ENCODE assay signal across 14 cellular contexts in genomic region chrX:10159069-10159468, GRCh38. TPM values are rescaled to one million over a fixed set of nuclear protein-coding genes. Genes with fewer than 3 reads are reported as not detected.
DNase-seq lines count a peak whose midpoint lies in the region; ATAC-seq and TF ChIP-seq lines count a peak whose summit lies in the region.
"Had no signal": no experiment of that assay in that cellular context is flagged by ENCODE, and none has a peak within 500 bp of the region (broad histone marks: within the 10 kb centered on the region; RNA-seq: fewer than 3 reads in every experiment).

No MANE protein-coding gene starts in this region.

- no peak for TF ChIP-seq CTCF in SU-DHL-6 (IDR thresholded peaks at IDR 0.05; ENCODE audit: insufficient read depth, low read length, poor library complexity, severe bottlenecking)
- TF ChIP-seq CTCF in glutamatergic neuron (IDR thresholded peaks at IDR 0.05; ENCODE audit: partially characterized antibody, unreplicated experiment), result no peak
- TF ChIP-seq CTCF in smooth muscle cell (IDR thresholded peaks at IDR 0.05; ENCODE audit: borderline replicate concordance, insufficient read depth, poor library complexity, severe bottlenecking), result no peak

- H3K4me3 Mint-ChIP-seq in glutamatergic neuron (ENCODE audit: unreplicated experiment), result peak overlapping the region; percentile 93
- H3K4me3 Mint-ChIP-seq: activated naive CD4-positive, alpha-beta T cell treated with anti-CD3 and anti-CD28 coated beads, Interleukin-2, amount 10 ng/mL, durations not matched to agents 7 days and 5 days had no signal

- peaks cover 22% of the 10 kb centered on the region for H3K4me1 ChIP-seq in smooth muscle cell (ENCODE audit: low read depth)

- peaks cover 9% of the 10 kb centered on the region for H3K9me3 Mint-ChIP-seq in glutamatergic neuron (ENCODE audit: unreplicated experiment)
- H3K9me3 Mint-ChIP-seq: activated naive CD4-positive, alpha-beta T cell treated with anti-CD3 and anti-CD28 coated beads, Interleukin-2, amount 10 ng/mL, durations not matched to agents 7 days and 5 days had no signal

- H3K27ac Mint-ChIP-seq in glutamatergic neuron (ENCODE audit: unreplicated experiment), result peak overlapping the region; percentile 95
- H3K27ac Mint-ChIP-seq: activated naive CD4-positive, alpha-beta T cell treated with anti-CD3 and anti-CD28 coated beads, Interleukin-2, amount 10 ng/mL, durations not matched to agents 7 days and 5 days had no signal

- H3K36me3 Mint-ChIP-seq in glutamatergic neuron (ENCODE audit: unreplicated experiment), result no peaks in the 10 kb centered on the region
- H3K36me3 Mint-ChIP-seq: activated naive CD4-positive, alpha-beta T cell treated with anti-CD3 and anti-CD28 coated beads, Interleukin-2, amount 10 ng/mL, durations not matched to agents 7 days and 5 days had no signal

- H4K20me1 ChIP-seq in SU-DHL-6 (ENCODE audit: low read depth, low read length) (no peaks in the 10 kb centered on the region), smooth muscle cell (ENCODE audit: low read depth) (no peaks in the 10 kb centered on the region)

- H2AFZ ChIP-seq in SU-DHL-6 (ENCODE audit: low read depth, low read length, severe bottlenecking), result no peak overlapping the region
- no peak overlapping the region for H2AFZ ChIP-seq in smooth muscle cell (ENCODE audit: low read depth)

- H3K4me1 Mint-ChIP-seq in glutamatergic neuron (ENCODE audit: low read depth, unreplicated experiment), result peaks cover 20% of the 10 kb centered on the region

- 37% methylated on average over 9 of the region's 9 CpGs for whole genome bisulfite sequencing in smooth muscle cell (ENCODE audit: low lambda C conversion rate)

- peaks cover 8% of the 10 kb centered on the region for H3K27me3 Mint-ChIP-seq in glutamatergic neuron (ENCODE audit: unreplicated experiment)

- H3K4me3 ChIP-seq in SU-DHL-6 (ENCODE audit: insufficient read depth, low read length, poor library complexity, severe bottlenecking) (no peak overlapping the region), smooth muscle cell (peak overlapping the region; percentile 41)

- DNase-seq in NCI-H1105 treated with DMSO at 0.1 percent for 48 hours (lab: John Stamatoyannopoulos, UW) (peak; percentile 52), NCI-H1105 (lab: John Stamatoyannopoulos, UW) (no peak), glutamatergic neuron (peak; percentile 25), smooth muscle cell (lab: John Stamatoyannopoulos, UW; ENCODE audit: unreplicated experiment) (no peak), SKM-1 treated with dmso at 0.1 percent for 144 hours (lab: John Stamatoyannopoulos, UW; ENCODE audit: unreplicated experiment) (no peak), NCI-H446 (lab: John Stamatoyannopoulos, UW) (no peak)
- DNase-seq: NCI-H1436, T-helper 9 cell had no signal

- H3K79me2 ChIP-seq in SU-DHL-6 (ENCODE audit: insufficient read depth, low read length), result no peaks in the 10 kb centered on the region
- H3K79me2 ChIP-seq in smooth muscle cell (ENCODE audit: low read depth), result no peaks in the 10 kb centered on the region

- H3K9ac ChIP-seq in SU-DHL-6 (ENCODE audit: low read length) (no peak overlapping the region), smooth muscle cell (ENCODE audit: low read depth) (no peak overlapping the region)

- no peak for ATAC-seq in HG02885 (IDR thresholded peaks at IDR 0.05; ENCODE audit: poor library complexity, unreplicated experiment)
- ATAC-seq: HepG2 had no signal

- H3F3A ChIP-seq in SU-DHL-6 (ENCODE audit: insufficient read depth), result peaks cover 11% of the 10 kb centered on the region
- no peaks in the 10 kb centered on the region for H3F3A ChIP-seq in smooth muscle cell (ENCODE audit: low read depth)

- H3K27me3 ChIP-seq in SU-DHL-6 (ENCODE audit: low read length), result no peaks in the 10 kb centered on the region
- H3K27me3 ChIP-seq in smooth muscle cell (ENCODE audit: low read depth), result no peaks in the 10 kb centered on the region

- H3K36me3 ChIP-seq in SU-DHL-6 (ENCODE audit: low read length), result no peaks in the 10 kb centered on the region
- H3K36me3 ChIP-seq in smooth muscle cell (ENCODE audit: low read depth), result no peaks in the 10 kb centered on the region
- H3K36me3 ChIP-seq: tibial nerve had no signal

- H3K9me3 ChIP-seq in SU-DHL-6 (ENCODE audit: insufficient read depth, low read length) (no peaks in the 10 kb centered on the region), smooth muscle cell (replicated peaks; ENCODE audit: low read depth) (no peaks in the 10 kb centered on the region)
- H3K9me3 ChIP-seq: tibial nerve had no signal

- H3K27ac ChIP-seq in SU-DHL-6 (ENCODE audit: low read depth, low read length), result no peak overlapping the region
- H3K27ac ChIP-seq in smooth muscle cell (ENCODE audit: low read depth), result no peak overlapping the region
- H3K27ac ChIP-seq: 22Rv1 had no signal

- H3K9me2 ChIP-seq in SU-DHL-6 (replicated peaks; ENCODE audit: insufficient read depth, low read length), result no peaks in the 10 kb centered on the region

- H3K4me2 ChIP-seq in SU-DHL-6 (ENCODE audit: low read depth, low read length, poor library complexity, severe bottlenecking) (peak overlapping the region; percentile 96), smooth muscle cell (peak overlapping the region; percentile 81)

RNA-seq across cellular contexts. Expression of gene CLCN4, which starts 2.3 kb away (rescaled TPM):
- total RNA-seq in glutamatergic neuron (ENCODE audit: unreplicated experiment) (64.7 TPM), smooth muscle cell (2.5 and 3.0 TPM in 2 replicates)
- polyA plus RNA-seq in smooth muscle cell, result 2.1 and 3.1 TPM in 2 replicates

Comparison
In these comparisons a context has a peak if more than half of its experiments do, and no peak if none do; other contexts are left out.
1. DNase-seq: peak in NCI-H1105 treated with DMSO at 0.1 percent for 48 hours (single experiment) and glutamatergic neuron (single experiment); none in NCI-H1105 (single experiment), smooth muscle cell (single experiment), SKM-1 treated with dmso at 0.1 percent for 144 hours (single experiment) and NCI-H446 (0 of 2).
2. RNA of gene CLCN4, which starts 2.3 kb away (total RNA-seq): 64.7 TPM in glutamatergic neuron (single experiment); 2.5 to 3.0 TPM in smooth muscle cell; every median in the first group is over 10 times any median in the second.